ENCODE assay signal across 1 cellular context in genomic region chr10:30028452-30029045, GRCh38.
TF ChIP-seq lines count a peak whose summit lies in the region.

No MANE protein-coding gene starts in this region.

TF ChIP-seq in WTC11, 78 proteins besides CTCF, POLR2A, EP300 and RAD21 (continued from another document):
- no peak for TF ChIP-seq E2F1 (CRISPR knock-in tag; IDR thresholded peaks at IDR 0.05)
- TF ChIP-seq ZNF317 (CRISPR knock-in tag; IDR thresholded peaks at IDR 0.05; ENCODE audit: borderline replicate concordance, low read depth): no peak
- TF ChIP-seq E2F4 (CRISPR knock-in tag; IDR thresholded peaks at IDR 0.05; ENCODE audit: borderline replicate concordance, low read depth): no peak
- no peak for TF ChIP-seq IRF2 (CRISPR knock-in tag; IDR thresholded peaks at IDR 0.05; ENCODE audit: borderline replicate concordance, low read depth)
- TF ChIP-seq ARID4B (CRISPR knock-in tag; IDR thresholded peaks at IDR 0.05; ENCODE audit: borderline replicate concordance): no peak
TF ChIP-seq in WTC11: peak in this region for 0.
